9 cellular contexts compared by ENCODE assay signal in the genomic region with DNA sequence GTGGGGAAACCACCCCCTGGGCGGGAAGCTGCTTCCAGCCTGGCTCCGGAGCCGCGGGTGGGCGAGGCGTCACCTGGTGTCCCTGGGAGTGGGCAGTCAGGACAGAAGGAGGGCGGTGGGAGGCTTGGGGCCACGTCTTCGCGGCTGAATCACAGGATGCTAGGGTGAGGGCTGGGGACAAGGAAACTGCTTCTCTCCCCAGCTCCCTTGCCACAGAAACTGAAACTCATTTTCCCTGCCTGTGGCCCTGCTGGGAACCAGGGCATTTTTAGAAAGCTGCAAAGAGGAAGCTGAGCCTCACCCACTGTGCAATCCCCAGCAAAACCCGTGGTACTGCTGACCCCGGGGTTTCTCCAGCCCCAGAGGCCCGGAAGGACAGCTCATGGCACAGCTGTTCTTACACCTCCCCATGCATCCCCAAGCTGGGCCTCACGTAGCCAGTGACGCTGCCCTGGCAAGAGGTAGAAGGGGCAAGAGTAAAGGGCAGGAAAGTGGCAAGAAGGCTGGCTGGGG. TPM values are rescaled to one million over a fixed set of nuclear protein-coding genes. Genes with fewer than 3 reads are reported as not detected.
DNase-seq lines count a peak whose midpoint lies in the region; ATAC-seq and TF ChIP-seq lines count a peak whose summit lies in the region.
"Had no signal": no experiment of that assay in that cellular context is flagged by ENCODE, and none has a peak within 500 bp of the region (broad histone marks: within the 10 kb centered on the region; RNA-seq: fewer than 3 reads in every experiment).

No MANE protein-coding gene starts in this region.

- no peaks in the 10 kb centered on the region; the same call in 1 of the 2 replicates for H3K36me3 ChIP-seq in GM06990 (ENCODE audit: control insufficient read depth, insufficient read depth, low read length)
- H3K36me3 ChIP-seq in psoas muscle (ENCODE audit: insufficient read depth in 1 of 2, low read depth in 1 of 2), result no peaks in the 10 kb centered on the region

- no peaks in the 10 kb centered on the region for H3K9me3 ChIP-seq in psoas muscle

- DNase-seq in GM06990 (ENCODE audit: extremely low read depth, insufficient read length) (peak; percentile 73), NB4 (ENCODE audit: low read depth) (peak; percentile 94), germinal center (ENCODE audit: low spot score) (peak; percentile 74), psoas muscle (peak; percentile 71 to 78), GM19240 (ENCODE audit: insufficient read length, low spot score) (no peak), DMS 273 treated with DMSO at 0.1 percent for 48 hours (lab: John Stamatoyannopoulos, UW) (no peak)
- peak; percentile 28 for DNase-seq in activated gamma-delta T cell treated with anti-CD3 and anti-CD28 coated beads, Interleukin-2, amount 50 U/mL, for 16 hours (ENCODE audit: low read depth)

- H3K4me3 ChIP-seq in GM06990 (replicated peaks; ENCODE audit: low read depth, low read length), result peak overlapping the region; percentile 37; the same call in 1 of the 2 replicates
- H3K4me3 ChIP-seq in NB4 (ENCODE audit: low read depth, low read length), result peak overlapping the region; percentile 16
- H3K4me3 ChIP-seq in psoas muscle, result no peak overlapping the region

- intact Hi-C loops in psoas muscle (cut with DNase I), result no loop called here

- peak overlapping the region; percentile 57 for H3K27ac ChIP-seq in psoas muscle

- TF ChIP-seq CTCF in GM06990 (IDR thresholded peaks at IDR 0.05; ENCODE audit: insufficient read depth, low read length, poor library complexity, severe bottlenecking) (no peak), NB4 (IDR thresholded peaks at IDR 0.05; ENCODE audit: low read depth, low read length) (no peak), psoas muscle (IDR thresholded peaks at IDR 0.05) (no peak)

- ATAC-seq in GM21737 (IDR thresholded peaks at IDR 0.05; ENCODE audit: unreplicated experiment) (peak; percentile 36), psoas muscle (peak; percentile 42 to 68 (median 62))

- H3K27me3 ChIP-seq in GM06990 (replicated peaks; ENCODE audit: control insufficient read depth, insufficient read depth, low read length), result no peaks in the 10 kb centered on the region
- no peaks in the 10 kb centered on the region for H3K27me3 ChIP-seq in psoas muscle (ENCODE audit: insufficient read depth in 3 of 3, low read length in 2 of 3)

- no peak for TF ChIP-seq POLR2A in NB4 (IDR thresholded peaks at IDR 0.05; ENCODE audit: extremely low read depth, insufficient read length)

- H3K4me1 ChIP-seq in psoas muscle, result peaks cover 39% of the 10 kb centered on the region

- WGBS in psoas muscle, 3 donors, result 15 to 21% (median 21%) methylated on average over 11 to 15 of the region's 15 CpGs

RNA-seq across cellular contexts. Expression of a gene that starts 8.2 kb away (rescaled TPM):
- 10 to 100 TPM in 3 of 4 donors, 1 to 10 TPM in 1; 6.6 to 23.1 (median 12.4) TPM for total RNA-seq in psoas muscle
- polyA plus RNA-seq in psoas muscle, result 10 to 100 TPM; 11.2 to 14.7 (median 13.9) TPM

RNA-seq across cellular contexts. Expression of a gene that starts 25.6 kb away (rescaled TPM):
- not detected for total RNA-seq in psoas muscle
- under 1 TPM in 2 of 3 donors, not detected in 1; 0.09 to 0.13 TPM for polyA plus RNA-seq in psoas muscle
- total RNA-seq: subcutaneous adipose tissue had no signal

RNA-seq across cellular contexts. Expression of a gene that starts 40.1 kb away (rescaled TPM):
- 10 to 100 TPM; 37.3 to 45.5 (median 39.7) TPM for total RNA-seq in psoas muscle
- polyA plus RNA-seq in psoas muscle, result 10 to 100 TPM; 11.6 to 23.9 (median 12.3) TPM

RNA-seq across cellular contexts. Expression of a gene that starts 44.5 kb away (rescaled TPM):
- 10 to 100 TPM in 3 of 4 donors, 1 to 10 TPM in 1; 9.5 to 14.6 (median 11.9) TPM for total RNA-seq in psoas muscle
- polyA plus RNA-seq in psoas muscle, result 10 to 100 TPM in 1 of 3 donors, 1 to 10 TPM in 2; 6.4 to 12.6 (median 8.1) TPM

RNA-seq across cellular contexts. Expression of a gene that starts 46.8 kb away (rescaled TPM):
- 1 to 10 TPM in 2 of 4 donors, under 1 TPM in 2; 0.18 to 1.7 (median 1.0) TPM for total RNA-seq in psoas muscle
- polyA plus RNA-seq in psoas muscle, result 1 to 10 TPM; 1.2 to 1.6 (median 1.3) TPM

Comparison
In these comparisons a context has a peak if more than half of its experiments do, and no peak if none do; other contexts are left out.
1. DNase-seq: peak in GM06990 (single experiment), NB4 (single experiment), activated gamma-delta T cell treated with anti-CD3 and anti-CD28 coated beads, Interleukin-2, amount 50 U/mL, for 16 hours (single experiment), germinal center (single experiment) and psoas muscle (2 of 2); none in GM19240 (single experiment) and DMS 273 treated with DMSO at 0.1 percent for 48 hours (single experiment).